Comparison of ENCODE assay signal across 8 cellular contexts in the genomic region with DNA sequence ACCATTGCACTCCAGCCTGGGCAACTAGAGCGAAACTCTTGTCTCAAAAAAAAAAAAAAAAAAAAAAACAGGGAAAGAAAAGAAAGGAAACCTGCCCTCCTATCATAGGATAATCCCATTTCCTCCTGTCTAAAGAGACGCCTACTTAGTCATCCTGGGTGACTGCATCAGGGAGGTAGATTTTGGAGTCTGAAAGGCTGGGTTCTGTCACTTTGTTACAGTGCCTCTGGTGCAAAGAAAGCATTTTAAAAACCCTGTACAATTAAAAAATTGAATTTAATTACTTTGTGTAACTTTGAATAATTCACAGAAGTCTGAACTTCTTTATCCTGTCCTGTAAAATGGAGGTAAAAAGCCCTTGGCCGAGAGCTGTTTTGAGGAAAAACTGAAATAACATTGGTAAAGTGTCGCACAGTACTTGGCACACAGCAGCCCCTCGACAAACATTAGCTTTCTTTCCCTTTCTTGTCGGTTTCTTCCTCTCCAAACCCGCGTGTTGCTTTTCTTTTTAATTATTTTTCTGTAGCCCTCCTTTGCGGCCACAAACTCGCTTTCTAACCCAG. TPM values are rescaled to one million over a fixed set of nuclear protein-coding genes. Genes with fewer than 3 reads are reported as not detected.
DNase-seq lines count a peak whose midpoint lies in the region; ATAC-seq, FAIRE-seq and TF ChIP-seq lines count a peak whose summit lies in the region.

No MANE protein-coding gene starts in this region.

- no peaks in the 10 kb centered on the region for H3K27me3 ChIP-seq in CD8-positive, alpha-beta T cell (ENCODE audit: insufficient read depth, low read length)
- no peaks in the 10 kb centered on the region for H3K27me3 ChIP-seq in body of pancreas

- DNase-seq in CD8-positive, alpha-beta T cell = no peak
- DNase-seq in body of pancreas = no peak
- DNase-seq in lower leg skin (ENCODE audit: low spot score in 2 of 2) = no peak
- peak; percentile 59 for DNase-seq in urothelium cell line (ENCODE audit: low spot score)
- DNase-seq in activated CD8-positive, alpha-beta memory T cell treated with anti-CD3 and anti-CD28 coated beads, Interleukin-2, amount 50 U/mL, for 48 hours = no peak
- no peak for DNase-seq in NCI-H187 treated with DMSO at 0.1 percent for 48 hours (lab: John Stamatoyannopoulos, UW)

- POLR2A ChIA-PET in CD8-positive, alpha-beta T cell (lab: Charles Lee) = interaction anchor here (0.7 to 8.7 kb wide), 25 partner anchors 10 to 218 kb away, joined by 3 to 115 read pairs (median 6); partner anchors contain the start of genes BSDC1, FAM167B, IQCC and KPNA6

- H3K4me1 ChIP-seq in CD8-positive, alpha-beta T cell (ENCODE audit: insufficient read depth, low read length) = peaks cover 38% of the 10 kb centered on the region
- H3K4me1 ChIP-seq in body of pancreas = peaks cover 29% of the 10 kb centered on the region

- no peaks in the 10 kb centered on the region for H3K27me3 Mint-ChIP-seq in CD8-positive, alpha-beta T cell (ENCODE audit: low read depth)
- H3K27me3 Mint-ChIP-seq in IgD-negative memory B cell = no peaks in the 10 kb centered on the region

- H3K4me3 ChIP-seq in CD8-positive, alpha-beta T cell (ENCODE audit: low read depth, low read length) = peak overlapping the region; percentile 84
- H3K4me3 ChIP-seq in body of pancreas (peak overlapping the region in 1 of 2 donors; percentile 67), lower leg skin (ENCODE audit: low read depth, poor library complexity, severe bottlenecking) (peak overlapping the region; percentile 69)

- FAIRE-seq in urothelium cell line (lab: Jason Lieb, UNC) = no peak

- no peaks in the 10 kb centered on the region for H3K9me3 ChIP-seq in CD8-positive, alpha-beta T cell (ENCODE audit: low read length)
- H3K9me3 ChIP-seq in body of pancreas = no peaks in the 10 kb centered on the region

- peaks cover 15% of the 10 kb centered on the region for H3K36me3 ChIP-seq in CD8-positive, alpha-beta T cell (ENCODE audit: insufficient read depth, low read length)
- H3K36me3 ChIP-seq in body of pancreas (replicated peaks in 1 of 2; ENCODE audit: insufficient read depth in 1 of 2, low read depth in 2 of 2) = no peaks in the 10 kb centered on the region

- peak overlapping the region; percentile 100 for H3K4me3 Mint-ChIP-seq in CD8-positive, alpha-beta T cell
- H3K4me3 Mint-ChIP-seq in IgD-negative memory B cell = peak overlapping the region; percentile 99 to 100 (median 100)

- peaks cover 46% of the 10 kb centered on the region for H3K4me1 Mint-ChIP-seq in CD8-positive, alpha-beta T cell (ENCODE audit: low read depth)
- peaks cover 26 to 34% (median 29%) of the 10 kb centered on the region in 3 donors for H3K4me1 Mint-ChIP-seq in IgD-negative memory B cell

- peaks cover 30% of the 10 kb centered on the region for H3K36me3 Mint-ChIP-seq in CD8-positive, alpha-beta T cell
- no peaks in the 10 kb centered on the region for H3K36me3 Mint-ChIP-seq in IgD-negative memory B cell

- TF ChIP-seq CTCF in CD8-positive, alpha-beta T cell (IDR thresholded peaks at IDR 0.05) = no peak
- TF ChIP-seq CTCF in body of pancreas (IDR thresholded peaks at IDR 0.05) (no peak), lower leg skin (IDR thresholded peaks at IDR 0.05) (no peak)

- no peak for ATAC-seq in CD8-positive, alpha-beta T cell
- ATAC-seq in body of pancreas (no peak), GM21360 (IDR thresholded peaks at IDR 0.05; ENCODE audit: unreplicated experiment) (no peak)

- WGBS in body of pancreas, 2 donors = 38 to 39% methylated on average over 10 of the region's 10 CpGs
- WGBS in lower leg skin, 2 donors = 44 to 51% methylated on average over 10 of the region's 10 CpGs

- no peak for TF ChIP-seq POLR2A in body of pancreas (IDR thresholded peaks at IDR 0.05)
- TF ChIP-seq POLR2A in lower leg skin (IDR thresholded peaks at IDR 0.05) = no peak

- intact Hi-C loops in CD8-positive, alpha-beta T cell (cut with DNase I, micrococcal nuclease) = loop anchor here (1.0 to 5.0 kb wide), 8 partner anchors 16 to 279 kb away; partner anchors contain the start of genes KPNA6 (in 2 of the 2), EIF3I (in 1 of the 2), KHDRBS1 (in 1 of the 2) and LCK (in 1 of the 2)
- intact Hi-C loops in body of pancreas (cut with DNase I) = loop anchor here (10.0 kb wide), 1 partner anchor 56 kb away; no protein-coding TSS in a partner anchor
- intact Hi-C loops in lower leg skin (cut with DNase I; ENCODE audit: low total_unique reads) = no loop called here

- peak overlapping the region; percentile 68 for H3K27ac ChIP-seq in CD8-positive, alpha-beta T cell (ENCODE audit: low read depth, low read length)
- peak overlapping the region; percentile 68 to 91 (median 86) for H3K27ac ChIP-seq in body of pancreas

- CTCF ChIA-PET in CD8-positive, alpha-beta T cell (lab: Charles Lee) = interaction anchor here (0.9 to 3.4 kb wide), 17 partner anchors 15 to 75 kb away, joined by 3 to 25 read pairs (median 4); partner anchors contain the start of gene MARCKSL1

- H3K27ac Mint-ChIP-seq in CD8-positive, alpha-beta T cell = peak overlapping the region; percentile 98
- peak overlapping the region; percentile 97 to 98 (median 98) for H3K27ac Mint-ChIP-seq in IgD-negative memory B cell

- H3K9me3 Mint-ChIP-seq in CD8-positive, alpha-beta T cell = no peaks in the 10 kb centered on the region
- no peaks in the 10 kb centered on the region for H3K9me3 Mint-ChIP-seq in IgD-negative memory B cell

RNA-seq across cellular contexts. Expression of gene HDAC1, which starts 0.7 kb away (rescaled TPM):
- 10 to 100 TPM; 57.8 to 61.4 TPM for total RNA-seq in CD8-positive, alpha-beta T cell
- 183 TPM for polyA plus RNA-seq in IgD-negative memory B cell
- total RNA-seq in body of pancreas = 10 to 100 TPM; 32.7 to 50.4 TPM
- total RNA-seq in lower leg skin = 10 to 100 TPM; 45.7 to 53.9 (median 47.9) TPM

RNA-seq across cellular contexts. Expression of gene LCK, which starts 40.2 kb away (rescaled TPM):
- total RNA-seq in CD8-positive, alpha-beta T cell = 100 to 1,000 TPM; 203 to 206 TPM
- polyA plus RNA-seq in IgD-negative memory B cell = 80.5 TPM
- total RNA-seq in body of pancreas (1 to 10 TPM in 1 of 2 donors, not detected in 1; 1.6 TPM), lower leg skin (1 to 10 TPM in 3 of 4 donors, under 1 TPM in 1; 0.25 to 3.0 (median 2.0) TPM)

RNA-seq across cellular contexts. Expression of gene FAM167B, which starts 44.2 kb away (rescaled TPM):
- under 1 TPM; 0.35 to 0.86 TPM for total RNA-seq in CD8-positive, alpha-beta T cell
- polyA plus RNA-seq in IgD-negative memory B cell = not detected
- total RNA-seq in body of pancreas = 1 to 10 TPM in 1 of 2 donors, not detected in 1; 4.9 TPM
- 1 to 10 TPM in 1 of 4 donors, under 1 TPM in 2, not detected in 1; 0.42 to 1.4 (median 0.51) TPM for total RNA-seq in lower leg skin

RNA-seq across cellular contexts. Expression of gene MARCKSL1, which starts 44.8 kb away (rescaled TPM):
- 10 to 100 TPM; 30.5 to 30.7 TPM for total RNA-seq in CD8-positive, alpha-beta T cell
- 219 TPM for polyA plus RNA-seq in IgD-negative memory B cell
- total RNA-seq in body of pancreas (10 to 100 TPM; 12.9 to 34.5 TPM), lower leg skin (10 to 100 TPM in 2 of 4 donors, 1 to 10 TPM in 2; 6.9 to 21.0 (median 11.1) TPM)

Comparison
In these comparisons a context has a peak if more than half of its experiments do, and no peak if none do; other contexts are left out.
1. RNA of gene LCK, which starts 40.2 kb away (total RNA-seq): 203 to 206 TPM in CD8-positive, alpha-beta T cell; 0.25 to 3.0 TPM in lower leg skin and 1.6 TPM in body of pancreas; every median in the first group is over 10 times any median in the second.